ENCODE assay signal across 22 cellular contexts in the genomic region with DNA sequence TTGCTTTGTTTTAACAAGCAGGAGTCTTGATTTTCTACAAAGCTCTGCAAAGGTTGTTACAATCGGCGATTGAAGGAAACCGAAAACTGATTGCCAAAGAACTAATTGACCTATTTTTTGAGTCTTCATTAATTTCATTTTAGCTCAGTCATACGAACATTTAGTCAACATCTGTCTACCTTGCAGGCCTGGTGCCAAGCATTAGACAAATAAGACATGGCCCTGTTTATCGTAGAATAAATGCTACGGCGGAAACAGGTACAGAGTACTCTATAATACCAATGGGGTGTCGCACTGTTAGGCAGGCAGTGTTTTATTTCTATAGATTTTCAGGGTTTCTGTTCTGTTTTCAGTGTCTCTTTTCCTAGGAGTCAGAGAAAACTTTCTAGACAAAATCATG.
"Had no signal": no experiment of that assay in that cellular context is flagged by ENCODE, and none has a peak within 500 bp of the region (broad histone marks: within the 10 kb centered on the region; RNA-seq: fewer than 3 reads in every experiment).

No MANE protein-coding gene starts in this region.

- ATAC-seq: activated CD8-positive, alpha-beta T cell treated with anti-CD3 and anti-CD28 coated beads for 36 hours; activated T-helper 17 cell treated with anti-CD3 and anti-CD28 coated beads, Interleukin-2, amount 50 U/mL, for 72 hours; gastroesophageal sphincter; heart left ventricle; naive thymus-derived CD4-positive, alpha-beta T cell had no signal

- DNase-seq: activated CD4-positive, alpha-beta T cell treated with anti-CD3 and anti-CD28 coated beads, Interleukin-2, amount 10 ng/mL, durations not matched to agents 24 days and 14 days; activated CD8-positive, alpha-beta T cell treated with anti-CD3 and anti-CD28 coated beads for 36 hours; activated naive CD4-positive, alpha-beta T cell treated with anti-CD3 and anti-CD28 coated beads for 36 hours; activated T-cell treated with anti-CD3 and anti-CD28 coated beads, Interleukin-2, amount 50 U/mL, for 1 hour; caudate nucleus; colonic mucosa; heart left ventricle; immature natural killer cell; naive thymus-derived CD4-positive, alpha-beta T cell; nucleus accumbens; stimulated activated CD4-positive, alpha-beta T cell treated with anti-CD3 and anti-CD28 coated beads, Interleukin-15, amount 100 ng/mL, for 24 hours; stimulated activated CD4-positive, alpha-beta T cell treated with anti-CD3 and anti-CD28 coated beads, Interleukin-2, amount 100 ng/mL, for 48 hours; T-helper 1 cell; T-helper 9 cell; uterus had no signal

- H3K4me3 Mint-ChIP-seq: activated CD4-positive, alpha-beta T cell treated with anti-CD3 and anti-CD28 coated beads, Interleukin-2, amount 10 ng/mL, durations not matched to agents 24 days and 14 days; activated CD8-positive, alpha-beta T cell treated with anti-CD3 and anti-CD28 coated beads for 36 hours; activated naive CD4-positive, alpha-beta T cell treated with anti-CD3 and anti-CD28 coated beads for 36 hours; activated T-helper 17 cell treated with anti-CD3 and anti-CD28 coated beads, Interleukin-2, amount 50 U/mL, for 72 hours; brain; immature natural killer cell; memory B cell; naive thymus-derived CD4-positive, alpha-beta T cell; stimulated activated naive CD8-positive, alpha-beta T cell treated with anti-CD3 and anti-CD28 coated beads, Interleukin-15, Interleukin-2, amounts not matched to agents 100 ng/mL and 50 ng/mL, for 24 hours had no signal

- H3K36me3 ChIP-seq: colonic mucosa, esophagus muscularis mucosa, gastroesophageal sphincter, heart left ventricle, tibial nerve, uterus had no signal

- H3K4me3 ChIP-seq: colonic mucosa, esophagus muscularis mucosa, gastroesophageal sphincter, heart left ventricle, tibial nerve, uterus had no signal

- H3K36me3 Mint-ChIP-seq: brain; immature natural killer cell; memory B cell; naive thymus-derived CD4-positive, alpha-beta T cell had no signal

- H3K4me1 ChIP-seq: colonic mucosa, heart left ventricle, uterus had no signal

- H3K27me3 Mint-ChIP-seq: memory B cell had no signal

- H3K9me3 Mint-ChIP-seq: activated CD4-positive, alpha-beta T cell treated with anti-CD3 and anti-CD28 coated beads, Interleukin-2, amount 10 ng/mL, durations not matched to agents 24 days and 14 days; activated CD8-positive, alpha-beta T cell treated with anti-CD3 and anti-CD28 coated beads for 36 hours; activated naive CD4-positive, alpha-beta T cell treated with anti-CD3 and anti-CD28 coated beads for 36 hours; activated T-helper 17 cell treated with anti-CD3 and anti-CD28 coated beads, Interleukin-2, amount 50 U/mL, for 72 hours; immature natural killer cell; memory B cell; naive thymus-derived CD4-positive, alpha-beta T cell; stimulated activated naive CD8-positive, alpha-beta T cell treated with anti-CD3 and anti-CD28 coated beads, Interleukin-15, Interleukin-2, amounts not matched to agents 100 ng/mL and 50 ng/mL, for 24 hours had no signal

- H3K27ac ChIP-seq: colonic mucosa, esophagus muscularis mucosa, gastroesophageal sphincter, heart left ventricle, tibial nerve, uterus had no signal

- H3K27ac Mint-ChIP-seq: activated CD4-positive, alpha-beta T cell treated with anti-CD3 and anti-CD28 coated beads, Interleukin-2, amount 10 ng/mL, durations not matched to agents 24 days and 14 days; activated CD8-positive, alpha-beta T cell treated with anti-CD3 and anti-CD28 coated beads for 36 hours; activated naive CD4-positive, alpha-beta T cell treated with anti-CD3 and anti-CD28 coated beads for 36 hours; activated T-helper 17 cell treated with anti-CD3 and anti-CD28 coated beads, Interleukin-2, amount 50 U/mL, for 72 hours; immature natural killer cell; memory B cell; naive thymus-derived CD4-positive, alpha-beta T cell; stimulated activated naive CD8-positive, alpha-beta T cell treated with anti-CD3 and anti-CD28 coated beads, Interleukin-15, Interleukin-2, amounts not matched to agents 100 ng/mL and 50 ng/mL, for 24 hours had no signal

- H3K4me1 Mint-ChIP-seq: activated CD4-positive, alpha-beta T cell treated with anti-CD3 and anti-CD28 coated beads, Interleukin-2, amount 10 ng/mL, durations not matched to agents 24 days and 14 days; activated T-helper 17 cell treated with anti-CD3 and anti-CD28 coated beads, Interleukin-2, amount 50 U/mL, for 72 hours; immature natural killer cell; memory B cell; naive thymus-derived CD4-positive, alpha-beta T cell had no signal

- H3K9me3 ChIP-seq: colonic mucosa, esophagus muscularis mucosa, gastroesophageal sphincter, heart left ventricle, tibial nerve, uterus had no signal

- H3K27me3 ChIP-seq: colonic mucosa, esophagus muscularis mucosa, gastroesophageal sphincter, tibial nerve, uterus had no signal
